Comparison of ENCODE assay signal across 11 cellular contexts in the genomic region with DNA sequence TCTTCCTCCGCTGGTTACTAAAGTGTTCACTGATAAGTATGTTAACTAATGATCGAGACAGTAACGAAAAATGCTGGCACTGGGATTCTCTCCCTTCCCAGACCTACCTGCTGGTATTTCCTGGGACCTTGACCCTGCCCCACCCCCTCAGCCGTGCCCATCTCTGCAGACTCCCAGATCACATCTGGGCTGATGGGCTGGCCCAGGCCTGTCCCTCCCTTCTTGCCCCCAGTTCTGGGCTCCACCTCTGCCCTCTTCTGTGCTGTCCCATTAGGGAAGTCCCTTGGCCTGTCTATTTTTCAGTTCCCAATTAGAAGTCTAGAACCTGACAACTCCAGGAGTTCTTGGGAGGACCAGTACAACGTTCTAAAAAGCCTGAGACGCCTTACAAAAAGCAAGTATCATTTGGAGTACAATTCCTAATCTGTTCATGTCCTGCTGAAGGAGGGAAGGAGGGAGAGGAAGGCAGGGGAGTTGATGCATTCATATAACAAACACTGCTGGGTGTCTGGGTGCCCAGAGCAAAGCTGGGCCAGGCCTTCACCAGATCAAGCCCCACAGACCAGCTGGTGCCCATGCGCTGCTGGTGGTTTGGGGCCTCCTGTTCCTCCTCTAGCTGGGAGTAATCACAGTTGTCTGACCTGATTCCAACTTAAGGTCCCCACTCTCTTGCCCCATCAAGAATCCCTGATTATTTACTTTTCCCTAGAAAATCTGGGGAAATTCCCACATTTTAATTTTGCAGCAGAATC. TPM values are rescaled to one million over a fixed set of nuclear protein-coding genes. Genes with fewer than 3 reads are reported as not detected.
A peak's percentile ranks its signal among the peaks of the same experiment; 100 is the strongest.
DNase-seq lines count a peak whose midpoint lies in the region; ATAC-seq and TF ChIP-seq lines count a peak whose summit lies in the region.
"Had no signal": no experiment of that assay in that cellular context is flagged by ENCODE, and none has a peak within 500 bp of the region (broad histone marks: within the 10 kb centered on the region; RNA-seq: fewer than 3 reads in every experiment).

No MANE protein-coding gene starts in this region.

- H3K4me1 Mint-ChIP-seq in CD8-positive, alpha-beta memory T cell = peaks cover 11 to 13% (median 12%) of the 10 kb centered on the region in 3 donors

- TF ChIP-seq CTCF in coronary artery (IDR thresholded peaks at IDR 0.05) = no peak
- no peak for TF ChIP-seq CTCF in psoas muscle (IDR thresholded peaks at IDR 0.05)

- H3K27me3 Mint-ChIP-seq in CD8-positive, alpha-beta memory T cell = peaks cover 3 to 4% of the 10 kb centered on the region in 2 donors

- H3K9me3 ChIP-seq in CD8-positive, alpha-beta memory T cell (ENCODE audit: low read length) = no peaks in the 10 kb centered on the region
- H3K9me3 ChIP-seq in MG63 (no peaks in the 10 kb centered on the region), psoas muscle (no peaks in the 10 kb centered on the region)

- H3K9me3 Mint-ChIP-seq in CD8-positive, alpha-beta memory T cell = no peaks in the 10 kb centered on the region

- H3K4me1 ChIP-seq in CD8-positive, alpha-beta memory T cell (ENCODE audit: insufficient read depth, low read length) = peaks cover 11% of the 10 kb centered on the region
- peaks cover 20% of the 10 kb centered on the region for H3K4me1 ChIP-seq in rectal smooth muscle tissue (ENCODE audit: control insufficient read depth, insufficient read depth, low read length)
- H3K4me1 ChIP-seq in psoas muscle = peaks cover 12% of the 10 kb centered on the region

- H3K4me3 Mint-ChIP-seq in CD8-positive, alpha-beta memory T cell = no peak overlapping the region

- H3K27ac Mint-ChIP-seq in CD8-positive, alpha-beta memory T cell = peak overlapping the region in 6 of 8 donors; percentile 50 to 85 (median 76)

- no peak overlapping the region for H3K4me3 ChIP-seq in CD8-positive, alpha-beta memory T cell (ENCODE audit: low read length)
- no peak overlapping the region for H3K4me3 ChIP-seq in coronary artery
- H3K4me3 ChIP-seq in rectal smooth muscle tissue (ENCODE audit: low read length) = no peak overlapping the region
- H3K4me3 ChIP-seq in MG63 = no peak overlapping the region
- H3K4me3 ChIP-seq in psoas muscle = no peak overlapping the region

- POLR2A ChIA-PET in CD8-positive, alpha-beta memory T cell (lab: Charles Lee) = no interaction called here

- no peaks in the 10 kb centered on the region for H3K36me3 Mint-ChIP-seq in CD8-positive, alpha-beta memory T cell

- no peak overlapping the region for H3K9ac ChIP-seq in rectal smooth muscle tissue (ENCODE audit: low read length)

- no peak overlapping the region for H3K27ac ChIP-seq in CD8-positive, alpha-beta memory T cell (ENCODE audit: low read depth, low read length)
- H3K27ac ChIP-seq in coronary artery = peak overlapping the region; percentile 63 to 87
- H3K27ac ChIP-seq in rectal smooth muscle tissue (ENCODE audit: low read depth, low read length) = peak overlapping the region; percentile 57
- no peak overlapping the region for H3K27ac ChIP-seq in psoas muscle

- ATAC-seq in GM21723 (IDR thresholded peaks at IDR 0.05; ENCODE audit: unreplicated experiment) = no peak
- ATAC-seq in psoas muscle = no peak

- no peaks in the 10 kb centered on the region for H3K27me3 ChIP-seq in CD8-positive, alpha-beta memory T cell (ENCODE audit: insufficient read depth, low read length, poor library complexity, severe bottlenecking)
- H3K27me3 ChIP-seq in rectal smooth muscle tissue (ENCODE audit: control insufficient read depth, insufficient read depth, low read length) (no peaks in the 10 kb centered on the region), MG63 (no peaks in the 10 kb centered on the region), psoas muscle (ENCODE audit: insufficient read depth in 3 of 3, low read length in 2 of 3) (peaks cover 0 to 5% (median 0%) of the 10 kb centered on the region in 3 donors)

- no peaks in the 10 kb centered on the region for H3K36me3 ChIP-seq in CD8-positive, alpha-beta memory T cell (ENCODE audit: insufficient read depth, low read length)
- H3K36me3 ChIP-seq in rectal smooth muscle tissue (ENCODE audit: control insufficient read depth, insufficient read depth, low read length) (no peaks in the 10 kb centered on the region), MG63 (0 out of 2 replicates have a peak, but pooled peaks cover 3% of the 10 kb centered on the region), psoas muscle (ENCODE audit: insufficient read depth in 1 of 2, low read depth in 1 of 2) (peaks cover 0 to 21% of the 10 kb centered on the region in 2 donors)

- 72 to 77% (median 73%) methylated on average over 7 of the region's 7 CpGs for WGBS in psoas muscle, 3 donors

- no peak for DNase-seq in CD8-positive, alpha-beta memory T cell
- DNase-seq in HT-29 (ENCODE audit: low spot score) (peak; percentile 22), coronary artery (ENCODE audit: low spot score) (no peak), MG63 (no peak), psoas muscle (no peak)
- DNase-seq in activated effector memory CD4-positive, alpha-beta T cell treated with anti-CD3 and anti-CD28 coated beads, Interleukin-2, amount 50 U/mL, for 16 hours = no peak
- DNase-seq: amygdala; NCI-H1436; NK-92 treated with Interleukin-12 subunit alpha and Interleukin-12 subunit beta, amount 100 ng/mL, for 24 hours had no signal

- CTCF ChIA-PET in CD8-positive, alpha-beta memory T cell (lab: Charles Lee) = interaction anchor here (1.7 to 2.7 kb wide), 2 partner anchors 8 to 9 kb away, joined by 6 to 7 read pairs; no protein-coding TSS in a partner anchor

- intact Hi-C loops in psoas muscle (cut with DNase I) = no loop called here

RNA-seq across cellular contexts. Expression of a gene that starts 47.1 kb away (rescaled TPM):
- under 1 TPM; 0.04 to 0.13 TPM for total RNA-seq in CD8-positive, alpha-beta memory T cell
- not detected for polyA plus RNA-seq in CD8-positive, alpha-beta memory T cell
- 0.26 and 0.79 TPM in 2 replicates for total RNA-seq in HT-29 (2014; rRNA removed; shearing (Covaris generic))
- 6.3 and 10.1 TPM in 2 replicates for total RNA-seq in MG63 (2014; rRNA removed; shearing (Covaris generic); ENCODE audit: low replicate concordance)
- 10 to 100 TPM; 13.7 to 20.4 (median 16.4) TPM for total RNA-seq in psoas muscle
- 1 to 10 TPM; 8.0 to 9.7 (median 8.2) TPM for polyA plus RNA-seq in psoas muscle

Comparison
In these comparisons a context has a peak if more than half of its experiments do, and no peak if none do; other contexts are left out.
1. H3K27ac ChIP-seq: peak in coronary artery (2 of 2) and rectal smooth muscle tissue (single experiment); none in CD8-positive, alpha-beta memory T cell (single experiment) and psoas muscle (single experiment).